In genomic region chr15:31438601-31439265, GRCh38 we compare ENCODE assay signal across 11 cellular contexts.
A peak's percentile ranks its signal among the peaks of the same experiment; 100 is the strongest.
DNase-seq lines count a peak whose midpoint lies in the region; ATAC-seq and TF ChIP-seq lines count a peak whose summit lies in the region.
"Had no signal": no experiment of that assay in that cellular context is flagged by ENCODE, and none has a peak within 500 bp of the region (broad histone marks: within the 10 kb centered on the region; RNA-seq: fewer than 3 reads in every experiment).

No MANE protein-coding gene starts in this region.

- peak overlapping the region; percentile 64 for H3K4me3 Mint-ChIP-seq in activated CD4-positive, alpha-beta T cell treated with anti-CD3 and anti-CD28 coated beads, Interleukin-2, amount 10 ng/mL, durations not matched to agents 24 days and 14 days
- no peak overlapping the region for H3K4me3 Mint-ChIP-seq in activated naive CD8-positive, alpha-beta T cell treated with anti-CD3 and anti-CD28 coated beads for 36 hours
- H3K4me3 Mint-ChIP-seq: endodermal cell had no signal

- intact Hi-C loops in activated CD4-positive, alpha-beta T cell treated with anti-CD3 and anti-CD28 coated beads, Interleukin-2, amount 10 ng/mL, durations not matched to agents 24 days and 14 days (cut with micrococcal nuclease), result no loop called here
- intact Hi-C loops in posterior vena cava (cut with DNase I), result no loop called here
- intact Hi-C loops in sciatic nerve (cut with DNase I), result no loop called here

- H3K36me3 Mint-ChIP-seq in activated CD4-positive, alpha-beta T cell treated with anti-CD3 and anti-CD28 coated beads, Interleukin-2, amount 10 ng/mL, durations not matched to agents 24 days and 14 days (ENCODE audit: low read depth), result no peaks in the 10 kb centered on the region
- no peaks in the 10 kb centered on the region for H3K36me3 Mint-ChIP-seq in activated naive CD8-positive, alpha-beta T cell treated with anti-CD3 and anti-CD28 coated beads for 36 hours

- TF ChIP-seq RAD21 in Ishikawa (IDR thresholded peaks at IDR 0.05; ENCODE audit: low read depth), result no peak

- peak; percentile 62 for DNase-seq in activated CD4-positive, alpha-beta T cell treated with anti-CD3 and anti-CD28 coated beads, Interleukin-2, amount 10 ng/mL, durations not matched to agents 24 days and 14 days
- no peak for DNase-seq in activated CD4-positive, alpha-beta T cell treated with anti-CD3 and anti-CD28 coated beads for 1 hour
- DNase-seq in activated naive CD8-positive, alpha-beta T cell treated with anti-CD3 and anti-CD28 coated beads for 36 hours, result no peak
- DNase-seq in posterior vena cava (ENCODE audit: low spot score) (peak; percentile 28), sciatic nerve (ENCODE audit: low spot score) (no peak)
- DNase-seq in stimulated activated CD4-positive, alpha-beta T cell treated with anti-CD3 and anti-CD28 coated beads, Interleukin-1b, Interleukin-23, amount 100 ng/mL, for 48 hours, result no peak
- DNase-seq: activated CD4-positive, alpha-beta T cell treated with anti-CD3 and anti-CD28 coated beads, Interleukin-2, amount 50 U/mL, for 4 hours; NCI-H748 treated with DMSO at 0.1 percent for 48 hours had no signal

- H3K4me1 Mint-ChIP-seq in activated CD4-positive, alpha-beta T cell treated with anti-CD3 and anti-CD28 coated beads, Interleukin-2, amount 10 ng/mL, durations not matched to agents 24 days and 14 days, result peaks cover 70% of the 10 kb centered on the region
- peaks cover 78% of the 10 kb centered on the region for H3K4me1 Mint-ChIP-seq in activated naive CD8-positive, alpha-beta T cell treated with anti-CD3 and anti-CD28 coated beads for 36 hours

- TF ChIP-seq EP300 in Ishikawa (IDR thresholded peaks at IDR 0.05; ENCODE audit: borderline replicate concordance), result no peak

- ATAC-seq in HG03469 (IDR thresholded peaks at IDR 0.05; ENCODE audit: unreplicated experiment), result no peak
- ATAC-seq in sciatic nerve, result no peak

- H3K9me3 Mint-ChIP-seq in activated CD4-positive, alpha-beta T cell treated with anti-CD3 and anti-CD28 coated beads, Interleukin-2, amount 10 ng/mL, durations not matched to agents 24 days and 14 days, result no peaks in the 10 kb centered on the region
- no peaks in the 10 kb centered on the region for H3K9me3 Mint-ChIP-seq in activated naive CD8-positive, alpha-beta T cell treated with anti-CD3 and anti-CD28 coated beads for 36 hours
- H3K9me3 Mint-ChIP-seq: endodermal cell had no signal

- peak overlapping the region; percentile 96 for H3K27ac Mint-ChIP-seq in activated CD4-positive, alpha-beta T cell treated with anti-CD3 and anti-CD28 coated beads, Interleukin-2, amount 10 ng/mL, durations not matched to agents 24 days and 14 days
- H3K27ac Mint-ChIP-seq in activated naive CD8-positive, alpha-beta T cell treated with anti-CD3 and anti-CD28 coated beads for 36 hours, result peak overlapping the region; percentile 96
- H3K27ac Mint-ChIP-seq: endodermal cell had no signal

- no peaks in the 10 kb centered on the region for H3K27me3 Mint-ChIP-seq in activated CD4-positive, alpha-beta T cell treated with anti-CD3 and anti-CD28 coated beads, Interleukin-2, amount 10 ng/mL, durations not matched to agents 24 days and 14 days
- H3K27me3 Mint-ChIP-seq in activated naive CD8-positive, alpha-beta T cell treated with anti-CD3 and anti-CD28 coated beads for 36 hours, result no peaks in the 10 kb centered on the region

TF ChIP-seq in Ishikawa, 13 proteins besides CTCF, POLR2A, EP300 and RAD21:
- no peak for TF ChIP-seq NFIC (IDR thresholded peaks at IDR 0.05)
- TF ChIP-seq ZBTB7A (IDR thresholded peaks at IDR 0.05; ENCODE audit: low read depth), result no peak
- TF ChIP-seq USF1 (IDR thresholded peaks at IDR 0.05), result peak; percentile 27; the same call in 1 of the 2 replicates
- TF ChIP-seq CREB1 (IDR thresholded peaks at IDR 0.05; ENCODE audit: low read depth), result no peak
- TF ChIP-seq EGR1 (IDR thresholded peaks at IDR 0.05), result no peak
TF ChIP-seq in Ishikawa: peak in this region for 1.

Comparison
In these comparisons a context has a peak if more than half of its experiments do, and no peak if none do; other contexts are left out.
1. DNase-seq: peak in activated CD4-positive, alpha-beta T cell treated with anti-CD3 and anti-CD28 coated beads, Interleukin-2, amount 10 ng/mL, durations not matched to agents 24 days and 14 days (single experiment) and posterior vena cava (single experiment); none in activated CD4-positive, alpha-beta T cell treated with anti-CD3 and anti-CD28 coated beads for 1 hour (single experiment), activated naive CD8-positive, alpha-beta T cell treated with anti-CD3 and anti-CD28 coated beads for 36 hours (single experiment), stimulated activated CD4-positive, alpha-beta T cell treated with anti-CD3 and anti-CD28 coated beads, Interleukin-1b, Interleukin-23, amount 100 ng/mL, for 48 hours (single experiment) and sciatic nerve (single experiment).